ENCODE assay signal across 1 cellular context in the genomic region with DNA sequence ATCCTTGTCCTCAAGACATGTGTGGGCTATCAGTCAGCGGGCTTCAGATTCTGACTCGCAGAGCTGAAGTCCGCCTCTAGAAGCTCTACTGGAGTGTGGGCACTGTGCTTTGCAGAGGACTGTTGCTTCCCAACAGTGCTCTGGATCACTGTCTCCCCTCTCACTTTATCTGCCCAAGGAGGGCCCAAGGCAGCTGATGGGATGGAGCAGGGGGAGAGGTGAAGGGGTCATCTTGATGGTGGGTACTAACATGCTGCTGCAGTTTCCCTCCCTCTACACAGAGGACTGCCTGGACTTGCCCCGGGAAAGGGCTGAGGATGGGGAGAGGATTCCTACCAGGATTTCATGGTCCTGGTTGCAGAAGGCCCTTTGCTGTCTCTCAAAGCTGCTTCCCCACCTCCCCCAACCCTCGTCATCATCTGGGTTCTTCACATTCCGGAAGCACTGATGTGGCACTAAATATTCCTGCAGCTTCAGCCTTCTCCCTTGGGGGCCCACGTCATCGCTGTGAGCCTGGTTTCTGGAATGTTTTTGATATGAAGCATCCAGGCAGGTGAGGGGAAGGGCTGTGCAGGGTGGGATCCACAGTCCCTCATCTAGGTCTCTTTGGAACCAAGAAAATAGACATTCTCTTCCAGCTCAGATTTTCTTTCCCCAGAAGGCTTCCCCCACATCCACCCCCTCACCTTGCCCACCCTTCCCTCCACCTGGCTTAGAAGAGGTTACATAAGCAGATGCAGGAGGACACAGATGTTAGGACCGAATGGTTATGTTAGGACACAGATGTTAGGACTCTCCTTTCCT.
TF ChIP-seq lines count a peak whose summit lies in the region.

No MANE protein-coding gene starts in this region.

TF ChIP-seq in SK-N-SH, 30 proteins besides CTCF, POLR2A, EP300 and RAD21 (continued from another document):
- TF ChIP-seq POLR2AphosphoS5 (IDR thresholded peaks at IDR 0.05; ENCODE audit: low read depth, low read length) (peak; percentile 49; the same call in 1 of the 2 replicates), RXRA (IDR thresholded peaks at IDR 0.05; ENCODE audit: borderline replicate concordance, low read depth) (peak; percentile 67; the same call in 1 of the 2 replicates), GATA2 (CRISPR knock-in tag; IDR thresholded peaks at IDR 0.05) (no peak), SMC3 (IDR thresholded peaks at IDR 0.05; ENCODE audit: low read depth, low read length) (no peak), RCOR1 (IDR thresholded peaks at IDR 0.05; ENCODE audit: low read length) (no peak), MXI1 (IDR thresholded peaks at IDR 0.05; ENCODE audit: low read depth, low read length) (no peak), TAF1 (IDR thresholded peaks at IDR 0.05; ENCODE audit: borderline replicate concordance, low read depth, low read length) (no peak), TEAD4 (IDR thresholded peaks at IDR 0.05; ENCODE audit: borderline replicate concordance, insufficient read depth) (peak; percentile 98), NFIC (IDR thresholded peaks at IDR 0.05; ENCODE audit: borderline replicate concordance) (peak; percentile 64; the same call in 1 of the 2 replicates), EZH2phosphoT487 (IDR thresholded peaks at IDR 0.05; ENCODE audit: borderline replicate concordance, low read depth) (no peak), NRF1 (IDR thresholded peaks at IDR 0.05; ENCODE audit: low read depth, low read length) (no peak), RFX5 (IDR thresholded peaks at IDR 0.05; ENCODE audit: low read length) (no peak), MEF2A (IDR thresholded peaks at IDR 0.05; ENCODE audit: borderline replicate concordance, low read depth) (peak; percentile 47; the same call in 1 of the 2 replicates), GABPA (IDR thresholded peaks at IDR 0.05; ENCODE audit: low read depth) (no peak), ELF1 (IDR thresholded peaks at IDR 0.05) (peak; percentile 70), JUND (IDR thresholded peaks at IDR 0.05) (peak; percentile 96)
- TF ChIP-seq, protein P1, sequence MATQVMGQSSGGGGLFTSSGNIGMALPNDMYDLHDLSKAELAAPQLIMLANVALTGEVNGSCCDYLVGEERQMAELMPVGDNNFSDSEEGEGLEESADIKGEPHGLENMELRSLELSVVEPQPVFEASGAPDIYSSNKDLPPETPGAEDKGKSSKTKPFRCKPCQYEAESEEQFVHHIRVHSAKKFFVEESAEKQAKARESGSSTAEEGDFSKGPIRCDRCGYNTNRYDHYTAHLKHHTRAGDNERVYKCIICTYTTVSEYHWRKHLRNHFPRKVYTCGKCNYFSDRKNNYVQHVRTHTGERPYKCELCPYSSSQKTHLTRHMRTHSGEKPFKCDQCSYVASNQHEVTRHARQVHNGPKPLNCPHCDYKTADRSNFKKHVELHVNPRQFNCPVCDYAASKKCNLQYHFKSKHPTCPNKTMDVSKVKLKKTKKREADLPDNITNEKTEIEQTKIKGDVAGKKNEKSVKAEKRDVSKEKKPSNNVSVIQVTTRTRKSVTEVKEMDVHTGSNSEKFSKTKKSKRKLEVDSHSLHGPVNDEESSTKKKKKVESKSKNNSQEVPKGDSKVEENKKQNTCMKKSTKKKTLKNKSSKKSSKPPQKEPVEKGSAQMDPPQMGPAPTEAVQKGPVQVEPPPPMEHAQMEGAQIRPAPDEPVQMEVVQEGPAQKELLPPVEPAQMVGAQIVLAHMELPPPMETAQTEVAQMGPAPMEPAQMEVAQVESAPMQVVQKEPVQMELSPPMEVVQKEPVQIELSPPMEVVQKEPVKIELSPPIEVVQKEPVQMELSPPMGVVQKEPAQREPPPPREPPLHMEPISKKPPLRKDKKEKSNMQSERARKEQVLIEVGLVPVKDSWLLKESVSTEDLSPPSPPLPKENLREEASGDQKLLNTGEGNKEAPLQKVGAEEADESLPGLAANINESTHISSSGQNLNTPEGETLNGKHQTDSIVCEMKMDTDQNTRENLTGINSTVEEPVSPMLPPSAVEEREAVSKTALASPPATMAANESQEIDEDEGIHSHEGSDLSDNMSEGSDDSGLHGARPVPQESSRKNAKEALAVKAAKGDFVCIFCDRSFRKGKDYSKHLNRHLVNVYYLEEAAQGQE (IDR thresholded peaks at IDR 0.05; ENCODE audit: low read depth, low read length) = peak; percentile 67; the same call in 1 of the 2 replicates
- TF ChIP-seq, protein P2, sequence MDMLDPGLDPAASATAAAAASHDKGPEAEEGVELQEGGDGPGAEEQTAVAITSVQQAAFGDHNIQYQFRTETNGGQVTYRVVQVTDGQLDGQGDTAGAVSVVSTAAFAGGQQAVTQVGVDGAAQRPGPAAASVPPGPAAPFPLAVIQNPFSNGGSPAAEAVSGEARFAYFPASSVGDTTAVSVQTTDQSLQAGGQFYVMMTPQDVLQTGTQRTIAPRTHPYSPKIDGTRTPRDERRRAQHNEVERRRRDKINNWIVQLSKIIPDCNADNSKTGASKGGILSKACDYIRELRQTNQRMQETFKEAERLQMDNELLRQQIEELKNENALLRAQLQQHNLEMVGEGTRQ (IDR thresholded peaks at IDR 0.05; ENCODE audit: borderline replicate concordance, low read depth, low read length) = no peak
- TF ChIP-seq, protein P3, sequence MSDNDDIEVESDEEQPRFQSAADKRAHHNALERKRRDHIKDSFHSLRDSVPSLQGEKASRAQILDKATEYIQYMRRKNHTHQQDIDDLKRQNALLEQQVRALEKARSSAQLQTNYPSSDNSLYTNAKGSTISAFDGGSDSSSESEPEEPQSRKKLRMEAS (IDR thresholded peaks at IDR 0.05; ENCODE audit: low read depth) = peak; percentile 76
- TF ChIP-seq, protein P4, sequence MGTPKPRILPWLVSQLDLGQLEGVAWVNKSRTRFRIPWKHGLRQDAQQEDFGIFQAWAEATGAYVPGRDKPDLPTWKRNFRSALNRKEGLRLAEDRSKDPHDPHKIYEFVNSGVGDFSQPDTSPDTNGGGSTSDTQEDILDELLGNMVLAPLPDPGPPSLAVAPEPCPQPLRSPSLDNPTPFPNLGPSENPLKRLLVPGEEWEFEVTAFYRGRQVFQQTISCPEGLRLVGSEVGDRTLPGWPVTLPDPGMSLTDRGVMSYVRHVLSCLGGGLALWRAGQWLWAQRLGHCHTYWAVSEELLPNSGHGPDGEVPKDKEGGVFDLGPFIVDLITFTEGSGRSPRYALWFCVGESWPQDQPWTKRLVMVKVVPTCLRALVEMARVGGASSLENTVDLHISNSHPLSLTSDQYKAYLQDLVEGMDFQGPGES (IDR thresholded peaks at IDR 0.05; ENCODE audit: low read depth, low read length) = no peak
